Comparison of ENCODE assay signal across 3 cellular contexts in genomic region chr15:45858491-45858890, GRCh38.
"Had no signal": no experiment of that assay in that cellular context is flagged by ENCODE, and none has a peak within 500 bp of the region (broad histone marks: within the 10 kb centered on the region; RNA-seq: fewer than 3 reads in every experiment).

No MANE protein-coding gene starts in this region.

- H3K4me3 ChIP-seq: GM12878 had no signal

- ATAC-seq: GM12878 had no signal

- DNase-seq: GDM1, GF-D8 had no signal
